Comparison of ENCODE assay signal across 1 cellular context in genomic region chr1:177940682-177941081, GRCh38.
TF ChIP-seq lines count a peak whose summit lies in the region.

No MANE protein-coding gene starts in this region.

TF ChIP-seq in IMR-90, 13 proteins besides CTCF, POLR2A, EP300 and RAD21:
- no peak for TF ChIP-seq BHLHE40 (IDR thresholded peaks at IDR 0.05; ENCODE audit: low read depth, low read length)
- TF ChIP-seq CHD1 (IDR thresholded peaks at IDR 0.05; ENCODE audit: low read depth, low read length) = no peak
- TF ChIP-seq MAFK (IDR thresholded peaks at IDR 0.05; ENCODE audit: low read depth, low read length) = peak; percentile 28; the same call in 1 of the 2 replicates
- TF ChIP-seq MXI1 (IDR thresholded peaks at IDR 0.05; ENCODE audit: borderline replicate concordance, low read depth, low read length) = no peak
- no peak for TF ChIP-seq MAZ (IDR thresholded peaks at IDR 0.05; ENCODE audit: borderline replicate concordance, low read depth, low read length)
- no peak for TF ChIP-seq RFX5 (IDR thresholded peaks at IDR 0.05; ENCODE audit: low read depth, low read length)
- no peak for TF ChIP-seq RCOR1 (IDR thresholded peaks at IDR 0.05; ENCODE audit: insufficient replicate concordance, low read length)
TF ChIP-seq in IMR-90: peak in this region for 1.
